ENCODE assay signal across 8 cellular contexts in genomic region chr12:89354630-89354931, GRCh38. TPM values are rescaled to one million over a fixed set of nuclear protein-coding genes. Genes with fewer than 3 reads are reported as not detected.
A peak's percentile ranks its signal among the peaks of the same experiment; 100 is the strongest.
DNase-seq lines count a peak whose midpoint lies in the region; ATAC-seq, FAIRE-seq and TF ChIP-seq lines count a peak whose summit lies in the region.

No MANE protein-coding gene starts in this region.

- intact Hi-C loops in Caco-2 (cut with micrococcal nuclease; ENCODE audit: unreplicated experiment) (loop anchor here (5.0 to 10.0 kb wide), 3 partner anchors 38 to 430 kb away; partner anchors contain the start of gene ATP2B1), GM12878 (cut with micrococcal nuclease; ENCODE audit: unreplicated experiment) (loop anchor here (2.0 to 5.0 kb wide), 2 partner anchors 113 to 170 kb away; partner anchors contain the start of gene GALNT4)

- in situ Hi-C loops in GM12878 (cut with MboI) = no loop called here

- peak overlapping the region; percentile 84 for H3K4me3 ChIP-seq in Caco-2 (ENCODE audit: low read depth, low read length)
- peak overlapping the region; percentile 73 for H3K4me3 ChIP-seq in HUES48 (ENCODE audit: low read depth, low read length)
- H3K4me3 ChIP-seq in GM12878 = peak overlapping the region; percentile 65

- no peaks in the 10 kb centered on the region for H3K9me3 Mint-ChIP-seq in Caco-2 (ENCODE audit: unreplicated experiment)
- H3K9me3 Mint-ChIP-seq in memory B cell = no peaks in the 10 kb centered on the region

- RAD21 ChIA-PET in GM12878 (lab: Charles Lee; ENCODE audit: unreplicated experiment) = no interaction called here

- H3K36me3 ChIP-seq in Caco-2 (ENCODE audit: control insufficient read depth, insufficient read depth, low read length) (no peaks in the 10 kb centered on the region), HUES48 (ENCODE audit: control insufficient read depth, insufficient read depth, low read length) (no peaks in the 10 kb centered on the region), GM12878 (ENCODE audit: control insufficient read depth in 2 of 2, insufficient read depth in 2 of 2, low read length in 1 of 2) (no peaks in the 10 kb centered on the region)

- SMC1A ChIA-PET in GM12878 (lab: Charles Lee; ENCODE audit: uncharacterized antibody, unreplicated experiment) = interaction anchor here (1.0 kb wide), 1 partner anchor 114 kb away, joined by 4 read pairs; no protein-coding TSS in a partner anchor

- FAIRE-seq in GM12878 (lab: Jason Lieb, UNC) (no peak), D721Med (lab: Jason Lieb, UNC) (no peak)

- TF ChIP-seq CTCF in Caco-2 (IDR thresholded peaks at IDR 0.05; ENCODE audit: insufficient read depth in 1 of 2, low read depth in 1 of 2, low read length in 1 of 2, severe bottlenecking in 1 of 2, unreplicated experiment in 1 of 2) = no peak
- TF ChIP-seq CTCF in GM12878 (IDR thresholded peaks at IDR 0.05 in 2 of 3, conservative IDR thresholded peaks at IDR 0.05 in 1 of 3; ENCODE audit: control insufficient read depth in 2 of 3, extremely low read depth in 1 of 3, insufficient read depth in 1 of 3, low read depth in 3 of 3, low read length in 3 of 3) = no peak
- TF ChIP-seq CTCF in D721Med (IDR thresholded peaks at IDR 0.05; ENCODE audit: insufficient read depth, missing control alignments) = no peak

- no peak overlapping the region for H2AFZ ChIP-seq in GM12878 (ENCODE audit: control insufficient read depth, low read depth, low read length)

- no peak for TF ChIP-seq EP300 in GM12878 (IDR thresholded peaks at IDR 0.05; ENCODE audit: borderline replicate concordance in 1 of 2, control insufficient read depth in 1 of 2, low read depth in 2 of 2, low read length in 2 of 2)

- H3K36me3 Mint-ChIP-seq in Caco-2 (ENCODE audit: insufficient read depth, unreplicated experiment) (peaks cover 55% of the 10 kb centered on the region), memory B cell (no peaks in the 10 kb centered on the region)

- peak overlapping the region; percentile 100 for H3K27ac ChIP-seq in HUES48 (ENCODE audit: low read depth, low read length)
- no peak overlapping the region for H3K27ac ChIP-seq in GM12878 (ENCODE audit: control insufficient read depth, insufficient read depth)

- H3K27me3 ChIP-seq in Caco-2 (replicated peaks; ENCODE audit: control insufficient read depth, insufficient read depth, low read length) = no peaks in the 10 kb centered on the region
- H3K27me3 ChIP-seq in HUES48 (ENCODE audit: control insufficient read depth, insufficient read depth, low read length) = peaks cover 67% of the 10 kb centered on the region
- peaks cover 16 to 46% of the 10 kb centered on the region in 2 experiments for H3K27me3 ChIP-seq in GM12878 (replicated peaks in 1 of 2; ENCODE audit: control insufficient read depth in 2 of 2, insufficient read depth in 2 of 2, low read length in 1 of 2)

- 5% methylated on average over 9 of the region's 9 CpGs for WGBS in GM12878 (ENCODE audit: insufficient coverage, insufficient replicate concordance, low lambda C conversion rate, missing lambda C conversion rate)

- peaks cover 36% of the 10 kb centered on the region for H3K4me1 ChIP-seq in Caco-2
- H3K4me1 ChIP-seq in HUES48 (ENCODE audit: control insufficient read depth, insufficient read depth, low read length) = peaks cover 45% of the 10 kb centered on the region
- no peaks in the 10 kb centered on the region; the same call in 1 of the 2 replicates for H3K4me1 ChIP-seq in GM12878 (ENCODE audit: control insufficient read depth, insufficient read depth, low read length)

- H3K27ac Mint-ChIP-seq in Caco-2 (ENCODE audit: unreplicated experiment) (peak overlapping the region; percentile 98), memory B cell (peak overlapping the region; percentile 93)

- H3K4me3 Mint-ChIP-seq in Caco-2 (ENCODE audit: unreplicated experiment) (peak overlapping the region; percentile 80), memory B cell (peak overlapping the region; percentile 98)

- H3K4me2 ChIP-seq in GM12878 (ENCODE audit: control insufficient read depth, insufficient read depth) = peak overlapping the region; percentile 81

- no peaks in the 10 kb centered on the region for H3K79me2 ChIP-seq in GM12878 (ENCODE audit: control insufficient read depth, insufficient read depth, low read length)

- H3K27me3 Mint-ChIP-seq in Caco-2 (ENCODE audit: insufficient read depth, unreplicated experiment) = no peaks in the 10 kb centered on the region
- H3K27me3 Mint-ChIP-seq in memory B cell = no peaks in the 10 kb centered on the region

- ATAC-seq in GM12878 (peak; percentile 28; the same call in 2 of the 3 replicates), memory B cell (ENCODE audit: low read depth) (peak; percentile 51), HG03565 (IDR thresholded peaks at IDR 0.05; ENCODE audit: unreplicated experiment) (no peak), HG02970 (IDR thresholded peaks at IDR 0.05; ENCODE audit: low FRiP score, unreplicated experiment) (no peak)

- POLR2A ChIA-PET in Caco-2 (lab: Charles Lee) (interaction anchor here (1.4 to 3.8 kb wide), 4 partner anchors 21 to 97 kb away, joined by 3 to 82 read pairs (median 18); no protein-coding TSS in a partner anchor), GM12878 (lab: Charles Lee) (no interaction called here)

- BruUV-seq in Caco-2 (replicated peaks; lab: Mats Ljungman, UMichigan) (no TSS peak), GM12878 (replicated peaks; lab: Mats Ljungman, UMichigan) (no TSS peak)

- no peak for TF ChIP-seq RAD21 in GM12878 (IDR thresholded peaks at IDR 0.05; ENCODE audit: insufficient read depth, low read depth, low read length)

- TF ChIP-seq POLR2A in GM12878 (IDR thresholded peaks at IDR 0.05; ENCODE audit: low read depth, low read length) = no peak

- CTCF ChIA-PET in Caco-2 (lab: Charles Lee) = interaction anchor here (0.7 kb wide), 1 partner anchor 19 kb away, joined by 3 read pairs; no protein-coding TSS in a partner anchor
- CTCF ChIA-PET in GM12878 (lab: Yijun Ruan, JAX) = no interaction called here

- H3K4me1 Mint-ChIP-seq in Caco-2 (ENCODE audit: low read depth, unreplicated experiment) (peaks cover 21% of the 10 kb centered on the region), memory B cell (peaks cover 37% of the 10 kb centered on the region)

- H3K9ac ChIP-seq in HUES48 (ENCODE audit: low read depth, low read length) (peak overlapping the region; percentile 58), GM12878 (ENCODE audit: control insufficient read depth, insufficient read depth, low read length) (no peak overlapping the region)

- peak in 1 of 2 experiments; percentile 33 for DNase-seq in Caco-2
- no peak for DNase-seq in GM12878 (ENCODE audit: low read depth, low spot score)
- peak in 1 of 2 donors; percentile 41 for DNase-seq in memory B cell (ENCODE audit: low spot score in 2 of 2)
- no peak for DNase-seq in ecto neural progenitor cell (ENCODE audit: low spot score)
- no peak for DNase-seq in D721Med (ENCODE audit: insufficient read length, low spot score)

- no peaks in the 10 kb centered on the region; the same call in 1 of the 2 replicates for H4K20me1 ChIP-seq in GM12878 (ENCODE audit: control insufficient read depth, insufficient read depth)

- H3K9me3 ChIP-seq in Caco-2 = no peaks in the 10 kb centered on the region
- H3K9me3 ChIP-seq in HUES48 (ENCODE audit: control insufficient read depth, insufficient read depth, low read length) = no peaks in the 10 kb centered on the region
- H3K9me3 ChIP-seq in GM12878 (replicated peaks; ENCODE audit: control insufficient read depth, insufficient read depth, low read length) = no peaks in the 10 kb centered on the region; the same call in 2 of the 3 replicates

TF ChIP-seq in GM12878, 131 proteins besides CTCF, POLR2A, EP300 and RAD21:
- TF ChIP-seq CEBPB (IDR thresholded peaks at IDR 0.05; ENCODE audit: borderline replicate concordance in 1 of 2, low read depth in 2 of 2, low read length in 2 of 2) = no peak
- TF ChIP-seq SPI1 (IDR thresholded peaks at IDR 0.05; ENCODE audit: borderline replicate concordance, insufficient read depth, low read depth, low read length) = peak; percentile 49
- no peak for TF ChIP-seq SREBF2 (IDR thresholded peaks at IDR 0.05; ENCODE audit: low read length)
- TF ChIP-seq ZBED1 (IDR thresholded peaks at IDR 0.05; ENCODE audit: borderline replicate concordance) = no peak
TF ChIP-seq in GM12878: peak in this region for 1.

RNA-seq across cellular contexts. Expression of gene DUSP6, which starts 2.3 kb away (rescaled TPM):
- total RNA-seq in Caco-2 (2022) = 22.4 and 30.8 TPM in 2 replicates
- total RNA-seq in GM12878 (2013; cell fraction: nucleolus; rRNA removed) = 1.4 and 1.5 TPM in 2 replicates
- total RNA-seq in GM12878 (2014; rRNA removed) = 0.06 TPM in 1 of 2 replicates, not detected in the other
- total RNA-seq in GM12878 (2014; rRNA removed; fragmentation: Illumina TruSeq; extraction: Trizol) = 0.04 and 0.09 TPM in 2 replicates
- 0.48 and 0.69 TPM in 2 replicates for total RNA-seq in GM12878 (2021)
- not detected for polyA plus RNA-seq in GM12878 (2011; ENCODE audit: low read depth)
- 0.07 and 0.24 TPM in 2 replicates for polyA plus RNA-seq in GM12878 (2011; rRNA removed)
- polyA plus RNA-seq in GM12878 (2011; cell fraction: cytosol; rRNA removed) = 0.43 and 0.45 TPM in 2 replicates
- polyA plus RNA-seq in GM12878 (2011; cell fraction: nucleus; rRNA removed) = 1.1 TPM in 2 replicates
- 0.06 TPM in 1 of 2 replicates, not detected in the other for polyA plus RNA-seq in GM12878 (2012)
- 0.07 TPM in 1 of 2 replicates, not detected in the other for polyA plus RNA-seq in GM12878 (2014; fragmentation: Illumina TruSeq; extraction: Trizol)
- under 1 TPM in 1 of 2 experiments, not detected in 1; 0.02 TPM for polyA plus RNA-seq in GM12878 (2014; fragmentation: Nextera tagmentation; extraction: Ambion mirVana)
- 0.13 TPM in 1 of 2 replicates, not detected in the other for polyA plus RNA-seq in GM12878 (2014; rRNA removed)
- polyA plus RNA-seq in GM12878 (2016; fragmentation: Nextera tagmentation; extraction: Ambion mirVana) = under 1 TPM; 0.07 to 0.13 TPM
- not detected in 2 replicates for polyA minus RNA-seq in GM12878 (2011; rRNA and poly(A)+ RNA removed)
- polyA minus RNA-seq in GM12878 (2011; cell fraction: cytosol; rRNA and poly(A)+ RNA removed) = not detected in 2 replicates
- polyA minus RNA-seq in GM12878 (2011; cell fraction: nucleus; rRNA and poly(A)+ RNA removed) = 1.2 TPM in 1 of 2 replicates, not detected in the other

Comparison
In these comparisons a context has a peak if more than half of its experiments do, and no peak if none do; other contexts are left out.
1. ATAC-seq: peak in GM12878 (single experiment) and memory B cell (single experiment); none in HG03565 (single experiment) and HG02970 (single experiment).
2. Peak in every context shown above with its lines, with median percentiles within 50 percentile points of each other: H3K4me3 ChIP-seq.